ENCODE assay signal across 11 cellular contexts in genomic region chr13:114057131-114058050, GRCh38.
DNase-seq lines count a peak whose midpoint lies in the region; ATAC-seq and TF ChIP-seq lines count a peak whose summit lies in the region.
"Had no signal": no experiment of that assay in that cellular context is flagged by ENCODE, and none has a peak within 500 bp of the region (broad histone marks: within the 10 kb centered on the region; RNA-seq: fewer than 3 reads in every experiment).

No MANE protein-coding gene starts in this region.

- H3K27me3 ChIP-seq in Loucy (ENCODE audit: insufficient read depth, low read length, poor library complexity, severe bottlenecking) (no peaks in the 10 kb centered on the region), ascending aorta (no peaks in the 10 kb centered on the region), Karpas-422 (ENCODE audit: low read length) (no peaks in the 10 kb centered on the region)
- H3K27me3 ChIP-seq: SJCRH30, tibial artery had no signal

- H3K4me3 Mint-ChIP-seq in natural killer cell, result peak overlapping the region; percentile 53

- H3K27ac ChIP-seq in ascending aorta (peak overlapping the region; percentile 46), Karpas-422 (ENCODE audit: low read length) (no peak overlapping the region)
- H3K27ac ChIP-seq: SJCRH30 had no signal

- H3K4me3 ChIP-seq in Loucy (ENCODE audit: low read length, poor library complexity, severe bottlenecking) (no peak overlapping the region), ascending aorta (no peak overlapping the region), Karpas-422 (ENCODE audit: low read length) (no peak overlapping the region)
- H3K4me3 ChIP-seq: SJCRH30, tibial artery had no signal

- H3K9me2 ChIP-seq in Loucy (replicated peaks; ENCODE audit: low read depth, low read length) (no peaks in the 10 kb centered on the region), Karpas-422 (replicated peaks; ENCODE audit: insufficient read depth, low read length) (no peaks in the 10 kb centered on the region)

- no peaks in the 10 kb centered on the region for H3K36me3 Mint-ChIP-seq in natural killer cell

- H3K36me3 ChIP-seq in Loucy (ENCODE audit: insufficient read depth, low read length), result peaks cover 26% of the 10 kb centered on the region; the same call in 1 of the 2 replicates
- H3K36me3 ChIP-seq in ascending aorta, result peaks cover 4 to 6% of the 10 kb centered on the region in 2 donors
- H3K36me3 ChIP-seq in Karpas-422 (ENCODE audit: insufficient read depth, low read length), result no peaks in the 10 kb centered on the region
- H3K36me3 ChIP-seq: SJCRH30 had no signal

- intact Hi-C loops in ascending aorta (cut with DNase I) (no loop called here), natural killer cell (cut with micrococcal nuclease) (no loop called here)

- no peak overlapping the region for H2AFZ ChIP-seq in Loucy (ENCODE audit: low read length)
- no peak overlapping the region for H2AFZ ChIP-seq in Karpas-422 (ENCODE audit: low read length)

- H3K27ac Mint-ChIP-seq in natural killer cell, result peak overlapping the region; percentile 72 to 77

- H3F3A ChIP-seq in Loucy (ENCODE audit: low read depth), result no peaks in the 10 kb centered on the region

- no peaks in the 10 kb centered on the region for H3K27me3 Mint-ChIP-seq in natural killer cell (ENCODE audit: low read depth in 2 of 2)

- no peaks in the 10 kb centered on the region for H3K9me3 Mint-ChIP-seq in natural killer cell

- H3K4me2 ChIP-seq in Loucy (ENCODE audit: low read depth, low read length, poor library complexity, severe bottlenecking) (peak overlapping the region; percentile 43), Karpas-422 (ENCODE audit: low read depth, low read length, poor library complexity, severe bottlenecking) (no peak overlapping the region)

- H3K79me2 ChIP-seq in Loucy (ENCODE audit: insufficient read depth, low read length), result peaks cover 62% of the 10 kb centered on the region
- H3K79me2 ChIP-seq in Karpas-422 (ENCODE audit: low read length), result no peaks in the 10 kb centered on the region

- TF ChIP-seq CTCF in Loucy (conservative IDR thresholded peaks at IDR 0.05; ENCODE audit: low read length) (no peak), ascending aorta (IDR thresholded peaks at IDR 0.05) (no peak), natural killer cell (IDR thresholded peaks at IDR 0.05) (no peak)

- peaks cover 41% of the 10 kb centered on the region for H3K4me1 ChIP-seq in Loucy (ENCODE audit: insufficient read depth, low read length, poor library complexity, severe bottlenecking)
- H3K4me1 ChIP-seq in ascending aorta, result peaks cover 9 to 17% of the 10 kb centered on the region in 2 donors
- no peaks in the 10 kb centered on the region for H3K4me1 ChIP-seq in Karpas-422 (ENCODE audit: low read length)
- H3K4me1 ChIP-seq: SJCRH30 had no signal

- H3K9me3 ChIP-seq in Loucy (ENCODE audit: insufficient read depth, low read depth, low read length) (no peaks in the 10 kb centered on the region), ascending aorta (no peaks in the 10 kb centered on the region), Karpas-422 (ENCODE audit: low read length) (no peaks in the 10 kb centered on the region)
- H3K9me3 ChIP-seq: SJCRH30, tibial artery had no signal

- peaks cover 7% of the 10 kb centered on the region for H4K20me1 ChIP-seq in Loucy (ENCODE audit: insufficient read depth, low read length, poor library complexity, severe bottlenecking)
- H4K20me1 ChIP-seq in Karpas-422 (ENCODE audit: insufficient read depth, low read depth, low read length), result no peaks in the 10 kb centered on the region

- ATAC-seq in natural killer cell, result no peak

- H3K4me1 Mint-ChIP-seq in natural killer cell, result peaks cover 64 to 67% of the 10 kb centered on the region in 2 donors

- H3K9ac ChIP-seq in Loucy (ENCODE audit: low read depth, low read length, poor library complexity, severe bottlenecking), result peak overlapping the region; percentile 5
- H3K9ac ChIP-seq in Karpas-422 (ENCODE audit: low read length), result no peak overlapping the region

- DNase-seq in GDM1 (lab: John Stamatoyannopoulos, UW) (peak; percentile 25), ascending aorta (ENCODE audit: low spot score in 2 of 2) (no peak), natural killer cell (no peak), mesenteric fat pad (ENCODE audit: low spot score) (no peak), DMS153 (lab: John Stamatoyannopoulos, UW) (no peak), Karpas-422 (no peak)
- DNase-seq: activated CD4-positive, alpha-beta T cell treated with anti-CD3 and anti-CD28 coated beads, Interleukin-2, amount 50 U/mL, for 4 hours; NCI-H226; SJCRH30; tibial artery had no signal
